1 cellular context compared by ENCODE assay signal in the genomic region with DNA sequence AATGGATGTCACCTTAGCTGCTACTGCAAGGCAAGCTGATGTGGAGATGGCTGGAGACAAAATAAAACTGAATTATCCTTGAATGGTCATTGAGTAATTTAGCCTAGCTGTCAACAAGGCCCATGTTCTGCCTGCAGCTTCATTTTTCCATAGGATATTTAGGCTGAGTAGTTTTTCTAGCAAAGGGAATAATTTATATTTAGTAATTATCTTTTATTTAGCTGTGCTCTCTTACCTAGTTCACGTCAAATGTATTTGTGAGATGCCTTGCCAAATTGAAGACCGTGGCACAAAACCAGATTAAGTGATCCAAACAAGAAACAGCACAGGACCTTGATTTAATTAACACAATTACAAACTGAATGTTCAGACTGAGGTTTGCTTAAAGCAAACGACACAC.
TF ChIP-seq lines count a peak whose summit lies in the region.

No MANE protein-coding gene starts in this region.

TF ChIP-seq in H1, 55 proteins besides CTCF, POLR2A, EP300 and RAD21 (continued from another document):
- TF ChIP-seq, protein P1, sequence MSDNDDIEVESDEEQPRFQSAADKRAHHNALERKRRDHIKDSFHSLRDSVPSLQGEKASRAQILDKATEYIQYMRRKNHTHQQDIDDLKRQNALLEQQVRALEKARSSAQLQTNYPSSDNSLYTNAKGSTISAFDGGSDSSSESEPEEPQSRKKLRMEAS (IDR thresholded peaks at IDR 0.05), result no peak
- TF ChIP-seq CEBPB (IDR thresholded peaks at IDR 0.05; ENCODE audit: low read depth, low read length) (no peak), RBBP5 (IDR thresholded peaks at IDR 0.05; ENCODE audit: borderline replicate concordance, low read depth, low read length) (no peak), PHF8 (conservative IDR thresholded peaks at IDR 0.05; ENCODE audit: low read depth, low read length) (no peak), SIN3A (conservative IDR thresholded peaks at IDR 0.05 in 1 of 2, IDR thresholded peaks at IDR 0.05 in 1 of 2; ENCODE audit: low read depth in 1 of 2, low read length in 2 of 2) (no peak), TBP (IDR thresholded peaks at IDR 0.05; ENCODE audit: low read depth, low read length) (no peak), HDAC6 (IDR thresholded peaks at IDR 0.05; ENCODE audit: low read depth, low read length) (no peak)
